ENCODE assay signal across 8 cellular contexts in the genomic region with DNA sequence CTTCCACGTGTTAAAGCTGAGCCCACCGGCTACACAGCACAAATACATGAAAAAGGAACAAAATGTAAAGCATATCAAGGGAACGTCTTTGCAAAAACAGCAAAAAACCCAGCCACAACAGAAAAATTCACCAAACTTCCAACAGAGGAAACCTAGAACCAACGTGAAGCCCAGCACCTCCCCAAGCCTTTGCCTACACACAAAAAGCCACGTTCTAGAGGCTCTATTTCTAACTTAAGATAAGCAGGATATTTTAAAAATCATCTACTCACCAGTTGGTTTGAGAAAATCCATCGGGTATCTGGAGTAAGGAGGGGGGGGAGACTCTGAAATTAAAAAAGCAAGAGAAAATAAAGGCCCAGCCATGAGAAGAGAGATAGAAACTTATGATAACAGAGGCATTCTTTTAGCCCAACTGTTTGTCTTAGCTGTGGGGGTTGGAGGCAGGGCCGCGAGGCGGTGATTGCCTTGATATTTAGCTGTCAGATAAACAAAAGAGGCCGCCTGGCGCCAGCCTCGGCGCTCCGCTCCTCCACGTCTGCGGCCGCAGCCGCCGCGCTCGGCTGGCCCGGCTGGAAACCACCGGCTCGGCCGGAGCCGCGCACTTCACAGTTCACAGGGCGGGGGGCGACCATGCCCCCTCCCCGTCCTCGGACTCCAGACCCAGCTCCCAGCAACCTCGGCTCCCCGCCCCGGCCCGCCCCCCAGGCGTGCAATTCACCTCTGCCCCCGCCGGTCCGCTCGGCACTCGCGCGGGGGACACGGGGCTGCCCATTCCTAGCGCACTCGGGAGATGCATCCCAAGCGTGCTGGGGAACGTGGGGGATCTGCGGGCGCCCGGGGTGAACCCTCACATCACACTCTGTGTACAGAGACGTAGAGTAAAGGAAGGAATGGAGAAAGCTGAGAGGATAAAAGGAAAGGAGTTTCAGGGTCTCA. TPM values are rescaled to one million over a fixed set of nuclear protein-coding genes. Genes with fewer than 3 reads are reported as not detected.
A peak's percentile ranks its signal among the peaks of the same experiment; 100 is the strongest.
DNase-seq lines count a peak whose midpoint lies in the region; ATAC-seq and TF ChIP-seq lines count a peak whose summit lies in the region.

No MANE protein-coding gene starts in this region.

- H3K4me1 Mint-ChIP-seq in activated T-helper 2 cell treated with anti-CD3 and anti-CD28 coated beads, Interferon-gamma antibody, Interleukin-2, Interleukin-4, amounts not matched to agents 10 μg/mL and 5 μg/mL and 100 μg/mL, durations not matched to agents 14 hours and 24 hours and 36 hours (ENCODE audit: low read depth), result peaks cover 48% of the 10 kb centered on the region
- peaks cover 45% of the 10 kb centered on the region for H3K4me1 Mint-ChIP-seq in neural crest cell

- peak overlapping the region; percentile 96 for H3K27ac ChIP-seq in cardiac muscle cell

- peaks cover 18% of the 10 kb centered on the region for H3K36me3 ChIP-seq in cardiac muscle cell

- H3K36me3 Mint-ChIP-seq in activated T-helper 2 cell treated with anti-CD3 and anti-CD28 coated beads, Interferon-gamma antibody, Interleukin-2, Interleukin-4, amounts not matched to agents 10 μg/mL and 5 μg/mL and 100 μg/mL, durations not matched to agents 14 hours and 24 hours and 36 hours (ENCODE audit: low read depth), result peaks cover 62% of the 10 kb centered on the region
- H3K36me3 Mint-ChIP-seq in neural crest cell (ENCODE audit: low read depth), result no peaks in the 10 kb centered on the region

- TF ChIP-seq CTCF in cardiac muscle cell (IDR thresholded peaks at IDR 0.05; ENCODE audit: low read depth, low read length), result peak; percentile 4
- no peak for TF ChIP-seq CTCF in fibroblast of the aortic adventitia (IDR thresholded peaks at IDR 0.05; ENCODE audit: insufficient read depth, low read length)
- TF ChIP-seq CTCF in neural crest cell (conservative IDR thresholded peaks at IDR 0.05), result no peak

- H3K4me1 ChIP-seq in cardiac muscle cell (ENCODE audit: low read depth), result peaks cover 42% of the 10 kb centered on the region

- no peaks in the 10 kb centered on the region for H3K27me3 ChIP-seq in cardiac muscle cell

- intact Hi-C loops in Right ventricle myocardium superior (cut with DNase I), result loop anchor here (5.0 to 10.0 kb wide), 2 partner anchors 114 to 166 kb away; no protein-coding TSS in a partner anchor
- intact Hi-C loops in activated T-helper 2 cell treated with anti-CD3 and anti-CD28 coated beads, Interferon-gamma antibody, Interleukin-2, Interleukin-4, amounts not matched to agents 10 μg/mL and 5 μg/mL and 100 μg/mL, durations not matched to agents 14 hours and 24 hours and 36 hours (cut with micrococcal nuclease), result loop anchor here (1.0 to 10.0 kb wide), 6 partner anchors 7 to 1336 kb away; a partner anchor contains a TSS

- DNase-seq in cardiac muscle cell (ENCODE audit: low read depth in 1 of 2, low spot score in 1 of 2) (peak; percentile 75 to 89), Right ventricle myocardium superior (no peak), NCI-H345 (lab: John Stamatoyannopoulos, UW) (peak; percentile 50), fibroblast of the aortic adventitia (ENCODE audit: low read depth) (peak; percentile 83), neural crest cell (ENCODE audit: low read depth, low spot score) (peak; percentile 38), SW 1271 (lab: John Stamatoyannopoulos, UW) (no peak)
- peak; percentile 48 for DNase-seq in activated T-helper 2 cell treated with anti-CD3 and anti-CD28 coated beads, Interferon-gamma antibody, Interleukin-2, Interleukin-4, amounts not matched to agents 10 μg/mL and 5 μg/mL and 100 μg/mL, durations not matched to agents 14 hours and 24 hours and 36 hours (ENCODE audit: low spot score)

- H3K27ac Mint-ChIP-seq in activated T-helper 2 cell treated with anti-CD3 and anti-CD28 coated beads, Interferon-gamma antibody, Interleukin-2, Interleukin-4, amounts not matched to agents 10 μg/mL and 5 μg/mL and 100 μg/mL, durations not matched to agents 14 hours and 24 hours and 36 hours, result peak overlapping the region; percentile 76
- H3K27ac Mint-ChIP-seq in neural crest cell (ENCODE audit: unreplicated experiment), result no peak overlapping the region

- H3K9me3 ChIP-seq in cardiac muscle cell (ENCODE audit: low read depth), result no peaks in the 10 kb centered on the region

- no peaks in the 10 kb centered on the region for H3K27me3 Mint-ChIP-seq in activated T-helper 2 cell treated with anti-CD3 and anti-CD28 coated beads, Interferon-gamma antibody, Interleukin-2, Interleukin-4, amounts not matched to agents 10 μg/mL and 5 μg/mL and 100 μg/mL, durations not matched to agents 14 hours and 24 hours and 36 hours (ENCODE audit: low read depth)
- peaks cover 62% of the 10 kb centered on the region for H3K27me3 Mint-ChIP-seq in neural crest cell (ENCODE audit: low read depth)

- peak overlapping the region; percentile 95 for H3K4me3 Mint-ChIP-seq in activated T-helper 2 cell treated with anti-CD3 and anti-CD28 coated beads, Interferon-gamma antibody, Interleukin-2, Interleukin-4, amounts not matched to agents 10 μg/mL and 5 μg/mL and 100 μg/mL, durations not matched to agents 14 hours and 24 hours and 36 hours (ENCODE audit: low read depth)
- H3K4me3 Mint-ChIP-seq in neural crest cell, result peak overlapping the region; percentile 96

- H3K4me3 ChIP-seq in cardiac muscle cell (peak overlapping the region; percentile 100), fibroblast of the aortic adventitia (ENCODE audit: low read depth, low read length) (peak overlapping the region; percentile 91)

- H3K9me3 Mint-ChIP-seq in activated T-helper 2 cell treated with anti-CD3 and anti-CD28 coated beads, Interferon-gamma antibody, Interleukin-2, Interleukin-4, amounts not matched to agents 10 μg/mL and 5 μg/mL and 100 μg/mL, durations not matched to agents 14 hours and 24 hours and 36 hours, result no peaks in the 10 kb centered on the region
- no peaks in the 10 kb centered on the region for H3K9me3 Mint-ChIP-seq in neural crest cell

- ATAC-seq in Right ventricle myocardium superior (ENCODE audit: poor library complexity) (no peak), HG02610 (IDR thresholded peaks at IDR 0.05; ENCODE audit: unreplicated experiment) (no peak)

RNA-seq across cellular contexts. Expression of a gene that starts 2.4 kb away (rescaled TPM):
- 93.1 and 129 TPM in 2 replicates for total RNA-seq in cardiac muscle cell
- polyA plus RNA-seq in cardiac muscle cell, result 60.1 and 80.8 TPM in 2 replicates
- 14.0 TPM for total RNA-seq in Right ventricle myocardium superior
- total RNA-seq in activated T-helper 2 cell treated with anti-CD3 and anti-CD28 coated beads, Interferon-gamma antibody, Interleukin-2, Interleukin-4, amounts not matched to agents 10 μg/mL and 5 μg/mL and 100 μg/mL, durations not matched to agents 14 hours and 24 hours and 36 hours, result 21.1 and 22.4 TPM in 2 replicates
- total RNA-seq in fibroblast of the aortic adventitia (ENCODE audit: low replicate concordance), result 10.5 and 27.2 TPM in 2 replicates
- total RNA-seq in neural crest cell, result 1.8 and 2.0 TPM in 2 replicates

Comparison
In these comparisons a context has a peak if more than half of its experiments do, and no peak if none do; other contexts are left out.
1. DNase-seq: peak in cardiac muscle cell (2 of 2), NCI-H345 (single experiment), activated T-helper 2 cell treated with anti-CD3 and anti-CD28 coated beads, Interferon-gamma antibody, Interleukin-2, Interleukin-4, amounts not matched to agents 10 μg/mL and 5 μg/mL and 100 μg/mL, durations not matched to agents 14 hours and 24 hours and 36 hours (single experiment), fibroblast of the aortic adventitia (single experiment) and neural crest cell (single experiment); none in Right ventricle myocardium superior (single experiment) and SW 1271 (0 of 2).